Comparison of ENCODE assay signal across 9 cellular contexts in the genomic region with DNA sequence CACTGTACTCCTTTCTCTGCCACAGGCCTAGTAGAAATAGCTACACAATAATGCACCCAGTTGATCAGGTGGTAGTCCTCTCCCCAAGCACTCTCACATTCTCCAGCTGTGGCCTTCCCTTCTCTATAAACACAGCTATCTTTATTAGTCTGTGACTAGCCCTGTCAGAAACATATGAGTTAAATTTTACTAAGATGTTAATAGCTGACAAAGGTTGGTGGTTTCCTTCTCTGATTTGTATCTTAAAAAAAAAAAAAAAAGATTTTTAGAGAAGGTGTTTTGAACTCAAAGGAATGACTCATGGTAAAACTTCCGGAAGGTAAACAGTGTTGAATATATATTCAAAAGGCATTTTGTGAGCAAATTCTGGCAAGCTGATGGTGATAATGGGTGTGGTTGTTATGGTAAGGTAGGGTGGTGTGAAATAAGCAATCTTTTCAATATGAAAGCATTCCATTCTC.
DNase-seq lines count a peak whose midpoint lies in the region; ATAC-seq and TF ChIP-seq lines count a peak whose summit lies in the region.
"Had no signal": no experiment of that assay in that cellular context is flagged by ENCODE, and none has a peak within 500 bp of the region (broad histone marks: within the 10 kb centered on the region; RNA-seq: fewer than 3 reads in every experiment).

No MANE protein-coding gene starts in this region.

- in situ Hi-C loops in GM13977 (cut with MboI; ENCODE audit: low pct_unique_long_range_greater_than_20kb, low sequenced_read_pairs, unreplicated experiment), result no loop called here

- H3K4me1 Mint-ChIP-seq in HFFc6 (ENCODE audit: low read depth), result peaks cover 42% of the 10 kb centered on the region

- H3K36me3 ChIP-seq in hepatocyte (replicated peaks; ENCODE audit: insufficient read depth, low read depth), result no peaks in the 10 kb centered on the region

- no peaks in the 10 kb centered on the region for H4K20me1 ChIP-seq in hepatocyte (ENCODE audit: insufficient read depth, poor library complexity, severe bottlenecking)

- H3K36me3 Mint-ChIP-seq in HFFc6 (ENCODE audit: low read depth), result peaks cover 11% of the 10 kb centered on the region

- no peak overlapping the region for H3K4me3 Mint-ChIP-seq in HFFc6

- H3K79me2 ChIP-seq in hepatocyte, result no peaks in the 10 kb centered on the region

- no peaks in the 10 kb centered on the region for H3K9me2 ChIP-seq in hepatocyte (replicated peaks; ENCODE audit: insufficient read depth)

- H3K27me3 ChIP-seq in hepatocyte, result no peaks in the 10 kb centered on the region

- no peak overlapping the region for H3K4me2 ChIP-seq in hepatocyte

- WGBS in hepatocyte (ENCODE audit: low lambda C conversion rate, missing lambda C conversion rate), result 39% methylated on average over 1 of the region's 1 CpG

- ATAC-seq in GM18867 (IDR thresholded peaks at IDR 0.05; ENCODE audit: unreplicated experiment), result peak; percentile 49

- H3K27ac ChIP-seq in hepatocyte, result peak overlapping the region; percentile 69

- no peak overlapping the region for H3K4me3 ChIP-seq in hepatocyte

- no peaks in the 10 kb centered on the region for H3K27me3 Mint-ChIP-seq in HFFc6 (ENCODE audit: insufficient read depth)

- no peaks in the 10 kb centered on the region for H3K4me1 ChIP-seq in hepatocyte (ENCODE audit: insufficient read depth)

- TF ChIP-seq CTCF in HFFc6 (IDR thresholded peaks at IDR 0.05), result no peak
- TF ChIP-seq CTCF in hepatocyte (IDR thresholded peaks at IDR 0.05; ENCODE audit: poor library complexity), result no peak
- TF ChIP-seq CTCF in GM13977 (IDR thresholded peaks at IDR 0.05; ENCODE audit: extremely low read depth, insufficient read depth, missing control alignments), result no peak

- peak; percentile 14 for DNase-seq in HFFc6
- peak; percentile 48 for DNase-seq in NCI-H460 (ENCODE audit: extremely low read depth, low read depth)
- DNase-seq in hepatocyte (ENCODE audit: low spot score), result peak; percentile 52
- no peak for DNase-seq in HPDE6-E6E7 (ENCODE audit: extremely low spot score)
- DNase-seq in NAMALWA (ENCODE audit: low spot score), result no peak
- no peak for DNase-seq in NCI-H2107 (lab: John Stamatoyannopoulos, UW)
- no peak for DNase-seq in GM13977 (ENCODE audit: low spot score)
- DNase-seq: left cardiac atrium had no signal

- no peak overlapping the region for H2AFZ ChIP-seq in hepatocyte

- no peaks in the 10 kb centered on the region for H3K9me3 ChIP-seq in hepatocyte (ENCODE audit: low read depth)

- H3K9me3 Mint-ChIP-seq in HFFc6, result no peaks in the 10 kb centered on the region

- H3K27ac Mint-ChIP-seq in HFFc6, result peak overlapping the region; percentile 1; the same call in 1 of the 2 replicates

Comparison
In these comparisons a context has a peak if more than half of its experiments do, and no peak if none do; other contexts are left out.
1. DNase-seq: peak in HFFc6 (single experiment), NCI-H460 (single experiment) and hepatocyte (single experiment); none in HPDE6-E6E7 (single experiment), NAMALWA (single experiment), NCI-H2107 (single experiment) and GM13977 (single experiment).